In genomic region chr4:24472514-24473308, GRCh38 we compare ENCODE assay signal across 8 cellular contexts.
DNase-seq lines count a peak whose midpoint lies in the region; ATAC-seq and TF ChIP-seq lines count a peak whose summit lies in the region.

No MANE protein-coding gene starts in this region.

- H3K9me3 ChIP-seq in HUES48 (ENCODE audit: control insufficient read depth, insufficient read depth, low read length) (no peaks in the 10 kb centered on the region), suprapubic skin (no peaks in the 10 kb centered on the region)

- DNase-seq in COLO829 (ENCODE audit: low spot score) (peak; percentile 40), OCI-M1 (lab: John Stamatoyannopoulos, UW) (peak; percentile 83), fibroblast of the aortic adventitia (ENCODE audit: low read depth) (peak; percentile 71), natural killer cell (peak; percentile 45), suprapubic skin (ENCODE audit: low spot score in 2 of 2) (peak; percentile 82 to 83)
- peak; percentile 38 for DNase-seq in activated T-helper 9 cell treated with anti-CD3 and anti-CD28 coated beads, Interleukin-2, amount 50 U/mL, for 16 hours (ENCODE audit: low read depth)

- ATAC-seq in GM21390 (IDR thresholded peaks at IDR 0.05; ENCODE audit: unreplicated experiment) (peak; percentile 62), natural killer cell (peak; percentile 66 to 76 (median 71))

- H3K36me3 ChIP-seq in HUES48 (ENCODE audit: control insufficient read depth, insufficient read depth, low read length) (no peaks in the 10 kb centered on the region), suprapubic skin (no peaks in the 10 kb centered on the region)

- TF ChIP-seq POLR2A in suprapubic skin (IDR thresholded peaks at IDR 0.05) = no peak

- H3K4me1 ChIP-seq in HUES48 (ENCODE audit: control insufficient read depth, insufficient read depth, low read length) = peaks cover 37% of the 10 kb centered on the region
- peaks cover 46% of the 10 kb centered on the region for H3K4me1 ChIP-seq in suprapubic skin

- TF ChIP-seq EP300 in suprapubic skin (IDR thresholded peaks at IDR 0.05) = no peak

- H3K36me3 Mint-ChIP-seq in natural killer cell = no peaks in the 10 kb centered on the region

- H3K4me3 Mint-ChIP-seq in natural killer cell = peak overlapping the region; percentile 93

- H3K27me3 Mint-ChIP-seq in natural killer cell (ENCODE audit: low read depth in 2 of 2) = peaks cover 54 to 58% of the 10 kb centered on the region in 2 donors

- H3K4me3 ChIP-seq in HUES48 (ENCODE audit: low read depth, low read length) (peak overlapping the region; percentile 77), fibroblast of the aortic adventitia (ENCODE audit: low read depth, low read length) (peak overlapping the region; percentile 73), suprapubic skin (peak overlapping the region; percentile 64)

- WGBS in suprapubic skin = under 1% methylated on average over 80 of the region's 93 CpGs

- H3K4me1 Mint-ChIP-seq in natural killer cell = peaks cover 37 to 39% of the 10 kb centered on the region in 2 donors

- H3K27me3 ChIP-seq in HUES48 (ENCODE audit: control insufficient read depth, insufficient read depth, low read length) (peaks cover 39% of the 10 kb centered on the region), suprapubic skin (peaks cover 45% of the 10 kb centered on the region)

- H3K27ac ChIP-seq in HUES48 (ENCODE audit: low read depth, low read length) (no peak overlapping the region), suprapubic skin (peak overlapping the region; percentile 48)

- intact Hi-C loops in natural killer cell (cut with micrococcal nuclease) = loop anchor here (5.0 kb wide), 1 partner anchor 110 kb away; the partner anchor contains the start of gene DHX15

- peak overlapping the region; percentile 70 to 82 for H3K27ac Mint-ChIP-seq in natural killer cell

- TF ChIP-seq CTCF in fibroblast of the aortic adventitia (IDR thresholded peaks at IDR 0.05; ENCODE audit: insufficient read depth, low read length) (peak; percentile 58), natural killer cell (IDR thresholded peaks at IDR 0.05) (no peak), suprapubic skin (IDR thresholded peaks at IDR 0.05) (peak; percentile 38 to 67)

- H3K9ac ChIP-seq in HUES48 (ENCODE audit: low read depth, low read length) = peak overlapping the region; percentile 45

- H3K9me3 Mint-ChIP-seq in natural killer cell = no peaks in the 10 kb centered on the region
